Comparison of ENCODE assay signal across 2 cellular contexts in the genomic region with DNA sequence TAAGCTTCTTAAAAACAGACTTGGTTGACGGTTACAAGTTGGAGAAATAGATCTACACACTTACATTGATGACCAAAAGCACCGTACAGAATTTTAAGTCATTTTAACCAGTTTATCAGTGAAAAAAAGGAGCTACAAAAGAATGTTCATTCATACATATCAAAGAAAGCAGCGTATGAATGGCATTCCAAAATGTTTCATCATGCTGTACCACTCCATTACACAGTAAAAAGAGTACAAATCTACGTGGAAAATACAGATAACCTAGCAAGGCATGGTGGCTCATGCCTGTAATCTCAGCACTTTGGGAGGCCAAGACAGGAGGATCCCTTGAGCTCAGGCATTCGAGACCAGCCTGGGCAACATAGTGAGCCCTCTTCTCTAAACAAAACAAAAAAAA.
TF ChIP-seq lines count a peak whose summit lies in the region.

No MANE protein-coding gene starts in this region.

TF ChIP-seq in GM23338, 12 proteins besides CTCF, POLR2A, EP300 and RAD21:
- TF ChIP-seq, protein P1, sequence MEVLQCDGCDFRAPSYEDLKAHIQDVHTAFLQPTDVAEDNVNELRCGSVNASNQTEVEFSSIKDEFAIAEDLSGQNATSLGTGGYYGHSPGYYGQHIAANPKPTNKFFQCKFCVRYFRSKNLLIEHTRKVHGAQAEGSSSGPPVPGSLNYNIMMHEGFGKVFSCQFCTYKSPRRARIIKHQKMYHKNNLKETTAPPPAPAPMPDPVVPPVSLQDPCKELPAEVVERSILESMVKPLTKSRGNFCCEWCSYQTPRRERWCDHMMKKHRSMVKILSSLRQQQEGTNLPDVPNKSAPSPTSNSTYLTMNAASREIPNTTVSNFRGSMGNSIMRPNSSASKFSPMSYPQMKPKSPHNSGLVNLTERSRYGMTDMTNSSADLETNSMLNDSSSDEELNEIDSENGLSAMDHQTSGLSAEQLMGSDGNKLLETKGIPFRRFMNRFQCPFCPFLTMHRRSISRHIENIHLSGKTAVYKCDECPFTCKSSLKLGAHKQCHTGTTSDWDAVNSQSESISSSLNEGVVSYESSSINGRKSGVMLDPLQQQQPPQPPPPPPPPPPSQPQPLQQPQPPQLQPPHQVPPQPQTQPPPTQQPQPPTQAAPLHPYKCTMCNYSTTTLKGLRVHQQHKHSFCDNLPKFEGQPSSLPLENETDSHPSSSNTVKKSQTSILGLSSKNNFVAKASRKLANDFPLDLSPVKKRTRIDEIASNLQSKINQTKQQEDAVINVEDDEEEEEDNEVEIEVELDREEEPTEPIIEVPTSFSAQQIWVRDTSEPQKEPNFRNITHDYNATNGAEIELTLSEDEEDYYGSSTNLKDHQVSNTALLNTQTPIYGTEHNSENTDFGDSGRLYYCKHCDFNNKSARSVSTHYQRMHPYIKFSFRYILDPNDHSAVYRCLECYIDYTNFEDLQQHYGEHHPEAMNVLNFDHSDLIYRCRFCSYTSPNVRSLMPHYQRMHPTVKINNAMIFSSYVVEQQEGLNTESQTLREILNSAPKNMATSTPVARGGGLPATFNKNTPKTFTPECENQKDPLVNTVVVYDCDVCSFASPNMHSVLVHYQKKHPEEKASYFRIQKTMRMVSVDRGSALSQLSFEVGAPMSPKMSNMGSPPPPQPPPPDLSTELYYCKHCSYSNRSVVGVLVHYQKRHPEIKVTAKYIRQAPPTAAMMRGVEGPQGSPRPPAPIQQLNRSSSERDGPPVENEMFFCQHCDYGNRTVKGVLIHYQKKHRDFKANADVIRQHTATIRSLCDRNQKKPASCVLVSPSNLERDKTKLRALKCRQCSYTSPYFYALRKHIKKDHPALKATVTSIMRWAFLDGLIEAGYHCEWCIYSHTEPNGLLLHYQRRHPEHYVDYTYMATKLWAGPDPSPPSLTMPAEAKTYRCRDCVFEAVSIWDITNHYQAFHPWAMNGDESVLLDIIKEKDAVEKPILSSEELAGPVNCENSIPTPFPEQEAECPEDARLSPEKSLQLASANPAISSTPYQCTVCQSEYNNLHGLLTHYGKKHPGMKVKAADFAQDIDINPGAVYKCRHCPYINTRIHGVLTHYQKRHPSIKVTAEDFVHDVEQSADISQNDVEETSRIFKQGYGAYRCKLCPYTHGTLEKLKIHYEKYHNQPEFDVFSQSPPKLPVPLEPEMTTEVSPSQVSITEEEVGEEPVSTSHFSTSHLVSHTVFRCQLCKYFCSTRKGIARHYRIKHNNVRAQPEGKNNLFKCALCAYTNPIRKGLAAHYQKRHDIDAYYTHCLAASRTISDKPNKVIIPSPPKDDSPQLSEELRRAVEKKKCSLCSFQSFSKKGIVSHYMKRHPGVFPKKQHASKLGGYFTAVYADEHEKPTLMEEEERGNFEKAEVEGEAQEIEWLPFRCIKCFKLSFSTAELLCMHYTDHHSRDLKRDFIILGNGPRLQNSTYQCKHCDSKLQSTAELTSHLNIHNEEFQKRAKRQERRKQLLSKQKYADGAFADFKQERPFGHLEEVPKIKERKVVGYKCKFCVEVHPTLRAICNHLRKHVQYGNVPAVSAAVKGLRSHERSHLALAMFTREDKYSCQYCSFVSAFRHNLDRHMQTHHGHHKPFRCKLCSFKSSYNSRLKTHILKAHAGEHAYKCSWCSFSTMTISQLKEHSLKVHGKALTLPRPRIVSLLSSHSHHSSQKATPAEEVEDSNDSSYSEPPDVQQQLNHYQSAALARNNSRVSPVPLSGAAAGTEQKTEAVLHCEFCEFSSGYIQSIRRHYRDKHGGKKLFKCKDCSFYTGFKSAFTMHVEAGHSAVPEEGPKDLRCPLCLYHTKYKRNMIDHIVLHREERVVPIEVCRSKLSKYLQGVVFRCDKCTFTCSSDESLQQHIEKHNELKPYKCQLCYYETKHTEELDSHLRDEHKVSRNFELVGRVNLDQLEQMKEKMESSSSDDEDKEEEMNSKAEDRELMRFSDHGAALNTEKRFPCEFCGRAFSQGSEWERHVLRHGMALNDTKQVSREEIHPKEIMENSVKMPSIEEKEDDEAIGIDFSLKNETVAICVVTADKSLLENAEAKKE (CRISPR knock-in tag; IDR thresholded peaks at IDR 0.05) = no peak
- no peak for TF ChIP-seq CREB1 (CRISPR knock-in tag; IDR thresholded peaks at IDR 0.05; ENCODE audit: low read depth)
- no peak for TF ChIP-seq EZH2 (IDR thresholded peaks at IDR 0.05; ENCODE audit: low read depth, unreplicated experiment)
- no peak for TF ChIP-seq ZNF331 (CRISPR knock-in tag; IDR thresholded peaks at IDR 0.05; ENCODE audit: low read depth)

TF ChIP-seq in endothelial cell of umbilical vein, 7 proteins besides CTCF, POLR2A, EP300 and RAD21:
- TF ChIP-seq EZH2 (IDR thresholded peaks at IDR 0.05; ENCODE audit: borderline replicate concordance, low read depth, low read length, severe bottlenecking) = no peak
